8 cellular contexts compared by ENCODE assay signal in genomic region chr12:81450920-81451739, GRCh38.
DNase-seq lines count a peak whose midpoint lies in the region; ATAC-seq and TF ChIP-seq lines count a peak whose summit lies in the region.

No MANE protein-coding gene starts in this region.

- TF ChIP-seq POLR2A in sigmoid colon (IDR thresholded peaks at IDR 0.05): no peak

- no peak overlapping the region for H3K27ac ChIP-seq in sigmoid colon

- intact Hi-C loops in Right ventricle myocardium superior (cut with DNase I) (no loop called here), sigmoid colon (cut with DNase I) (no loop called here)

- DNase-seq in D341Med (ENCODE audit: low spot score) (peak; percentile 77), MV-4-11 (lab: John Stamatoyannopoulos, UW) (peak; percentile 33), SW480 (ENCODE audit: low spot score) (peak; percentile 51), Right ventricle myocardium superior (no peak), sigmoid colon (no peak)
- no peak for DNase-seq in stimulated activated CD4-positive, alpha-beta T cell treated with anti-CD3 and anti-CD28 coated beads, Interleukin-1b, Interleukin-23, amount 100 ng/mL, for 48 hours
- DNase-seq in central memory CD4-positive, alpha-beta T cell: no peak

- peak; percentile 11 to 55 (median 37) for TF ChIP-seq CTCF in sigmoid colon (IDR thresholded peaks at IDR 0.05)

- H3K4me1 ChIP-seq in sigmoid colon: no peaks in the 10 kb centered on the region

- H3K4me3 ChIP-seq in sigmoid colon: no peak overlapping the region

- no peaks in the 10 kb centered on the region for H3K9me3 ChIP-seq in sigmoid colon

- ATAC-seq in GM21515 (IDR thresholded peaks at IDR 0.05; ENCODE audit: unreplicated experiment): peak; percentile 63
- peak; percentile 80 for ATAC-seq in Right ventricle myocardium superior (ENCODE audit: poor library complexity)

- TF ChIP-seq EP300 in sigmoid colon (IDR thresholded peaks at IDR 0.05): no peak

- H3K36me3 ChIP-seq in sigmoid colon: no peaks in the 10 kb centered on the region

- no peaks in the 10 kb centered on the region for H3K27me3 ChIP-seq in sigmoid colon

- 25 to 27% methylated on average over 5 of the region's 5 CpGs for WGBS in sigmoid colon, 2 donors

Comparison
In these comparisons a context has a peak if more than half of its experiments do, and no peak if none do; other contexts are left out.
1. DNase-seq: peak in D341Med (single experiment), MV-4-11 (single experiment) and SW480 (single experiment); none in Right ventricle myocardium superior (single experiment), sigmoid colon (single experiment), stimulated activated CD4-positive, alpha-beta T cell treated with anti-CD3 and anti-CD28 coated beads, Interleukin-1b, Interleukin-23, amount 100 ng/mL, for 48 hours (single experiment) and central memory CD4-positive, alpha-beta T cell (single experiment).